Comparison of ENCODE assay signal across 8 cellular contexts in the genomic region with DNA sequence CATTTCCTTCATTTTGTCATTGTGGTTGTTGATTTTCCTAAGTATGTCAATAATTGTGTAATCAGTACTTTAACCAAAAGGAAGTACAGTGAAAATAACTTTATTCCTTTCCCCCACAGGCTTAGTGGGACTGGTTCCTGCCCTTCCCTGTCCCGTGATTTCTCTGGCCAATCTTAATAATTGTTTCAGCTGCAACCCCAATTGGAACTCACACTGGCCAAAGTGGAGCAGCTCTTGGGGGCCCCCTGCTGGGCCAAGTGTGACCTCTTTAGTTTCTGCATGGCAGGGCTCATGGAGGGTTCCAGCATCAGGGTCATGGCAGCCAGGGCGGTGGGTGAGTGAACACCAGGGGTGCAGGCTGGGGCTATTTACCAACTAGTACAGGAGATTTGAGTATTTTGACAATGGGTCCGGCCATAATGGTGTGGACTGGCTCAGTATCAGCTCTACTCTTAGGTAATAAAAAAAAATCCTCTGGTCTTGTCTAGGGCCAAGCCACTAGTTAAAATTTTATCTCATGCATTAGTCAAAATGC. TPM values are rescaled to one million over a fixed set of nuclear protein-coding genes. Genes with fewer than 3 reads are reported as not detected.
A peak's percentile ranks its signal among the peaks of the same experiment; 100 is the strongest.
DNase-seq lines count a peak whose midpoint lies in the region; ATAC-seq and TF ChIP-seq lines count a peak whose summit lies in the region.

No MANE protein-coding gene starts in this region.

- TF ChIP-seq CTCF in RWPE2 (IDR thresholded peaks at IDR 0.05; ENCODE audit: poor library complexity, severe bottlenecking) (peak; percentile 83), upper lobe of left lung (IDR thresholded peaks at IDR 0.05) (peak; percentile 22 to 72 (median 60))

- peaks cover 16% of the 10 kb centered on the region for H3K4me1 Mint-ChIP-seq in activated T-helper 2 cell treated with anti-CD3 and anti-CD28 coated beads, Interferon-gamma antibody, Interleukin-2, Interleukin-4, amounts not matched to agents 10 μg/mL and 5 μg/mL and 100 μg/mL, durations not matched to agents 14 hours and 24 hours and 36 hours (ENCODE audit: low read depth)

- H3K4me3 Mint-ChIP-seq in activated T-helper 2 cell treated with anti-CD3 and anti-CD28 coated beads, Interferon-gamma antibody, Interleukin-2, Interleukin-4, amounts not matched to agents 10 μg/mL and 5 μg/mL and 100 μg/mL, durations not matched to agents 14 hours and 24 hours and 36 hours (ENCODE audit: low read depth): no peak overlapping the region

- intact Hi-C loops in activated T-helper 2 cell treated with anti-CD3 and anti-CD28 coated beads, Interferon-gamma antibody, Interleukin-2, Interleukin-4, amounts not matched to agents 10 μg/mL and 5 μg/mL and 100 μg/mL, durations not matched to agents 14 hours and 24 hours and 36 hours (cut with micrococcal nuclease): loop anchor here (1.0 to 10.0 kb wide), 6 partner anchors 113 to 809 kb away; a partner anchor contains a TSS

- H3K4me3 ChIP-seq in RWPE2 (ENCODE audit: severe bottlenecking) (no peak overlapping the region), upper lobe of left lung (no peak overlapping the region)

- ATAC-seq in GM21390 (IDR thresholded peaks at IDR 0.05; ENCODE audit: unreplicated experiment) (peak; percentile 73), RWPE2 (ENCODE audit: low read depth) (peak; percentile 83), upper lobe of left lung (ENCODE audit: low FRiP score in 2 of 2) (peak; percentile 91 to 95)

- H3K27me3 Mint-ChIP-seq in activated T-helper 2 cell treated with anti-CD3 and anti-CD28 coated beads, Interferon-gamma antibody, Interleukin-2, Interleukin-4, amounts not matched to agents 10 μg/mL and 5 μg/mL and 100 μg/mL, durations not matched to agents 14 hours and 24 hours and 36 hours (ENCODE audit: low read depth): peaks cover 9% of the 10 kb centered on the region

- H3K9me3 ChIP-seq in RWPE2 (ENCODE audit: severe bottlenecking) (no peaks in the 10 kb centered on the region), upper lobe of left lung (no peaks in the 10 kb centered on the region)

- no peaks in the 10 kb centered on the region for H3K27me3 ChIP-seq in RWPE2 (ENCODE audit: insufficient read depth, poor library complexity, severe bottlenecking)
- H3K27me3 ChIP-seq in upper lobe of left lung: no peaks in the 10 kb centered on the region

- H3K4me1 ChIP-seq in RWPE2 (ENCODE audit: insufficient read depth, poor library complexity, severe bottlenecking) (no peaks in the 10 kb centered on the region), upper lobe of left lung (peaks cover 0 to 12% (median 5%) of the 10 kb centered on the region in 4 donors)

- no peak for TF ChIP-seq POLR2A in upper lobe of left lung (IDR thresholded peaks at IDR 0.05)

- H3K27ac ChIP-seq in RWPE2 (ENCODE audit: poor library complexity, severe bottlenecking) (no peak overlapping the region), upper lobe of left lung (no peak overlapping the region)

- 50 to 56% methylated on average over 3 of the region's 3 CpGs for WGBS in upper lobe of left lung, 2 donors

- H3K36me3 Mint-ChIP-seq in activated T-helper 2 cell treated with anti-CD3 and anti-CD28 coated beads, Interferon-gamma antibody, Interleukin-2, Interleukin-4, amounts not matched to agents 10 μg/mL and 5 μg/mL and 100 μg/mL, durations not matched to agents 14 hours and 24 hours and 36 hours (ENCODE audit: low read depth): no peaks in the 10 kb centered on the region

- no peaks in the 10 kb centered on the region for H3K9me3 Mint-ChIP-seq in activated T-helper 2 cell treated with anti-CD3 and anti-CD28 coated beads, Interferon-gamma antibody, Interleukin-2, Interleukin-4, amounts not matched to agents 10 μg/mL and 5 μg/mL and 100 μg/mL, durations not matched to agents 14 hours and 24 hours and 36 hours

- DNase-seq in D341Med (ENCODE audit: low spot score): peak; percentile 74
- peak; percentile 67 for DNase-seq in KG1 (lab: John Stamatoyannopoulos, UW)
- no peak for DNase-seq in RWPE2 (ENCODE audit: low spot score)
- DNase-seq in activated T-helper 2 cell treated with anti-CD3 and anti-CD28 coated beads, Interferon-gamma antibody, Interleukin-2, Interleukin-4, amounts not matched to agents 10 μg/mL and 5 μg/mL and 100 μg/mL, durations not matched to agents 14 hours and 24 hours and 36 hours (ENCODE audit: low spot score): peak; percentile 66
- DNase-seq in germinal center (ENCODE audit: low spot score): peak; percentile 82
- peak; percentile 28 for DNase-seq in pons (ENCODE audit: low spot score)
- DNase-seq in upper lobe of left lung: peak in 1 of 2 donors; percentile 74

- TF ChIP-seq EP300 in upper lobe of left lung (IDR thresholded peaks at IDR 0.05): no peak

- H3K27ac Mint-ChIP-seq in activated T-helper 2 cell treated with anti-CD3 and anti-CD28 coated beads, Interferon-gamma antibody, Interleukin-2, Interleukin-4, amounts not matched to agents 10 μg/mL and 5 μg/mL and 100 μg/mL, durations not matched to agents 14 hours and 24 hours and 36 hours: no peak overlapping the region

- no peaks in the 10 kb centered on the region for H3K36me3 ChIP-seq in RWPE2 (ENCODE audit: low read depth)
- H3K36me3 ChIP-seq in upper lobe of left lung: no peaks in the 10 kb centered on the region

RNA-seq across cellular contexts. Expression of a gene that starts 31.7 kb away (rescaled TPM):
- 235 and 251 TPM in 2 replicates for total RNA-seq in activated T-helper 2 cell treated with anti-CD3 and anti-CD28 coated beads, Interferon-gamma antibody, Interleukin-2, Interleukin-4, amounts not matched to agents 10 μg/mL and 5 μg/mL and 100 μg/mL, durations not matched to agents 14 hours and 24 hours and 36 hours
- 10 to 100 TPM in 4 of 6 donors, 1 to 10 TPM in 2; 7.3 to 69.4 (median 33.2) TPM for total RNA-seq in upper lobe of left lung
